ENCODE assay signal across 18 cellular contexts in genomic region chr11:108601150-108601549, GRCh38. TPM values are rescaled to one million over a fixed set of nuclear protein-coding genes. Genes with fewer than 3 reads are reported as not detected.
DNase-seq lines count a peak whose midpoint lies in the region.
"Had no signal": no experiment of that assay in that cellular context is flagged by ENCODE, and none has a peak within 500 bp of the region (broad histone marks: within the 10 kb centered on the region; RNA-seq: fewer than 3 reads in every experiment).

No MANE protein-coding gene starts in this region.

- H3K4me2 ChIP-seq in GM23248 (ENCODE audit: unreplicated experiment), result no peak overlapping the region
- H3K4me2 ChIP-seq: PC-9 had no signal

- DNase-seq in A172 (ENCODE audit: low spot score), result peak; percentile 24
- peak; percentile 33 for DNase-seq in GM23248
- DNase-seq in amniotic epithelial cell (ENCODE audit: low read depth), result peak; percentile 51
- peak; percentile 28 for DNase-seq in iris pigment epithelial cell (ENCODE audit: low read depth)
- DNase-seq in glomerular visceral epithelial cell (ENCODE audit: extremely low spot score), result no peak
- DNase-seq in DMS114 treated with DMSO at 0.1 percent for 48 hours (lab: John Stamatoyannopoulos, UW; ENCODE audit: unreplicated experiment), result no peak
- DNase-seq in NCI-H1092 (lab: John Stamatoyannopoulos, UW), result no peak
- DNase-seq in activated CD4-positive, alpha-beta T cell treated with anti-CD3 and anti-CD28 coated beads for 4 hours, result no peak
- DNase-seq: H7, MV-4-11, NCI-H1436, NCI-H2081, NCI-H510A, NCI-H82, PC-9 had no signal

- no peaks in the 10 kb centered on the region for H3K79me2 ChIP-seq in GM23248 (ENCODE audit: insufficient read depth)

- 17 to 18% methylated on average over 1 of the region's 1 CpG for WGBS in GM23248 (ENCODE audit: low coverage in 1 of 2, low lambda C conversion rate in 2 of 2, missing lambda C conversion rate in 2 of 2), 2 experiments

- H3K9me3 ChIP-seq in GM23248 (ENCODE audit: low read depth), result no peaks in the 10 kb centered on the region
- H3K9me3 ChIP-seq: SJSA1 had no signal

- H3K9me2 ChIP-seq in GM23248 (ENCODE audit: insufficient read depth), result no peaks in the 10 kb centered on the region

- H2AFZ ChIP-seq in GM23248, result no peak overlapping the region
- H2AFZ ChIP-seq: PC-9 had no signal

- H3K36me3 ChIP-seq in GM23248 (ENCODE audit: low read depth), result no peaks in the 10 kb centered on the region
- H3K36me3 ChIP-seq: SJSA1 had no signal

- in situ Hi-C loops in GM23248 (cut with MboI), result no loop called here

- H3K9ac ChIP-seq in GM23248, result no peak overlapping the region

- no peak overlapping the region for H3K27ac ChIP-seq in GM23248
- H3K27ac ChIP-seq: C4-2B, PC-9, SJSA1 had no signal

- peaks cover 23% of the 10 kb centered on the region for H3K27me3 ChIP-seq in GM23248 (replicated peaks; ENCODE audit: insufficient read depth)
- H3K27me3 ChIP-seq: SJSA1 had no signal

- H3K4me3 ChIP-seq in GM23248, result no peak overlapping the region
- H3K4me3 ChIP-seq: K562, PC-9, SJSA1 had no signal

- H4K20me1 ChIP-seq in GM23248 (ENCODE audit: insufficient read depth), result no peaks in the 10 kb centered on the region

- H3K4me1 ChIP-seq in GM23248 (ENCODE audit: insufficient read depth), result peaks cover 4% of the 10 kb centered on the region; the same call in 1 of the 2 replicates
- H3K4me1 ChIP-seq: SJSA1 had no signal

- H3F3A ChIP-seq in GM23248 (ENCODE audit: insufficient read depth), result no peaks in the 10 kb centered on the region

RNA-seq across cellular contexts. Expression of gene EXPH5, which starts 7.6 kb away (rescaled TPM):
- 1.3 and 2.3 TPM in 2 replicates for total RNA-seq in A172 (2014; rRNA removed; shearing (Covaris generic))
- total RNA-seq in GM23248 (2014; rRNA removed; shearing (Covaris generic)), result 0.13 TPM in 1 of 2 replicates, not detected in the other
- 0.19 TPM in 1 of 2 replicates, not detected in the other for polyA plus RNA-seq in GM23248 (2016; fragmentation: Nextera tagmentation; extraction: Ambion mirVana)

Comparison
In these comparisons a context has a peak if more than half of its experiments do, and no peak if none do; other contexts are left out.
1. DNase-seq: peak in A172 (single experiment), GM23248 (single experiment), amniotic epithelial cell (single experiment) and iris pigment epithelial cell (single experiment); none in glomerular visceral epithelial cell (single experiment), DMS114 treated with DMSO at 0.1 percent for 48 hours (single experiment), NCI-H1092 (single experiment) and activated CD4-positive, alpha-beta T cell treated with anti-CD3 and anti-CD28 coated beads for 4 hours (0 of 2).